In genomic region chr1:64038965-64039926, GRCh38 we compare ENCODE assay signal across 1 cellular context.
TF ChIP-seq lines count a peak whose summit lies in the region.

No MANE protein-coding gene starts in this region.

TF ChIP-seq in HEK293, 187 proteins besides CTCF, POLR2A, EP300 and RAD21 (continued from another document):
- TF ChIP-seq KLF17 (tag by site-specific recombination; IDR thresholded peaks at IDR 0.05) (peak; percentile 50), ZNF175 (tag by site-specific recombination; IDR thresholded peaks at IDR 0.05) (no peak), GLI2 (tag by site-specific recombination; IDR thresholded peaks at IDR 0.05; ENCODE audit: borderline replicate concordance, low read depth) (peak; percentile 28; the same call in 1 of the 2 replicates), PRDM4 (tag by site-specific recombination; IDR thresholded peaks at IDR 0.05) (peak; percentile 39; the same call in 1 of the 2 replicates), ZNF654 (tag by site-specific recombination; IDR thresholded peaks at IDR 0.05; ENCODE audit: low read depth) (no peak), KLF8 (tag by site-specific recombination; IDR thresholded peaks at IDR 0.05) (peak; percentile 62), ZNF629 (tag by site-specific recombination; IDR thresholded peaks at IDR 0.05) (peak; percentile 99), ZSCAN23 (tag by site-specific recombination; IDR thresholded peaks at IDR 0.05) (peak; percentile 81; the same call in 1 of the 2 replicates), BCL6B (tag by site-specific recombination; IDR thresholded peaks at IDR 0.05) (peak; percentile 87), ZIC2 (tag by site-specific recombination; IDR thresholded peaks at IDR 0.05) (no peak), PRDM6 (tag by site-specific recombination; IDR thresholded peaks at IDR 0.05) (peak; percentile 95), ZNF324 (tag by site-specific recombination; IDR thresholded peaks at IDR 0.05) (peak; percentile 75), ZXDB (tag by site-specific recombination; IDR thresholded peaks at IDR 0.05) (peak; percentile 88), ZNF677 (tag by site-specific recombination; IDR thresholded peaks at IDR 0.05) (no peak), ZNF660 (tag by site-specific recombination; IDR thresholded peaks at IDR 0.05) (peak; percentile 95), ZNF18 (tag by site-specific recombination; IDR thresholded peaks at IDR 0.05) (no peak), ZBTB20 (tag by site-specific recombination; IDR thresholded peaks at IDR 0.05) (0 out of 2 replicates have a peak, but pooled peaks have one; percentile 41), MEIS1 (CRISPR knock-in tag; IDR thresholded peaks at IDR 0.05; ENCODE audit: borderline replicate concordance) (peak; percentile 82; the same call in 1 of the 2 replicates), ZNF416 (tag by site-specific recombination; IDR thresholded peaks at IDR 0.05) (no peak), ZNF184 (tag by site-specific recombination; IDR thresholded peaks at IDR 0.05) (peak; percentile 69), ZNF510 (tag by site-specific recombination; IDR thresholded peaks at IDR 0.05; ENCODE audit: insufficient replicate concordance) (no peak), ZNF2 (tag by site-specific recombination; IDR thresholded peaks at IDR 0.05) (peak; percentile 88), ZNF76 (tag by site-specific recombination; IDR thresholded peaks at IDR 0.05; ENCODE audit: borderline replicate concordance, low read depth) (no peak), PRDM2 (tag by site-specific recombination; IDR thresholded peaks at IDR 0.05; ENCODE audit: borderline replicate concordance) (no peak), TRIM28 (IDR thresholded peaks at IDR 0.05; ENCODE audit: borderline replicate concordance, low read length) (peak; percentile 96), ZNF518A (tag by site-specific recombination; conservative IDR thresholded peaks at IDR 0.05; ENCODE audit: low read depth) (peak; percentile 60; the same call in 1 of the 2 replicates), PRDM10 (tag by site-specific recombination; IDR thresholded peaks at IDR 0.05) (peak; percentile 78)
